Comparison of ENCODE assay signal across 19 cellular contexts in the genomic region with DNA sequence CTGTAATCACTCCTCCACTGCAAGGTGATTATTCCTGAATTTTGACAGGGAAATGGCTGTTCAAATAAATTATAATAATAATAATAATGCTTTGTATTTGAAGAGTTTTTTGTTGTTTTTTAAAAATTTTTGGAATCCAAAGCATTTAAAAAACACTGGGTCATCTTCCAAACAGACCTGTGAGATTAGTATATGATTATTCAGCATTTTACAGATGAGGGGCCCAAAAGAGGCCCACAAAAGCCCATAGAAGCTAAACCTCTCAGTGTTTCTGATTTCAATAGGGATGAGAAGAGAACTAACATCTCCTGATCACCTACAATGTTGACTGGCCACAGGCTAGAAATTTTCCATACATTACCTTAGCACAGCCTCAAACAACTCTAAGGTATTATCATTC. TPM values are rescaled to one million over a fixed set of nuclear protein-coding genes. Genes with fewer than 3 reads are reported as not detected.
A peak's percentile ranks its signal among the peaks of the same experiment; 100 is the strongest.
DNase-seq lines count a peak whose midpoint lies in the region; ATAC-seq and TF ChIP-seq lines count a peak whose summit lies in the region.
"Had no signal": no experiment of that assay in that cellular context is flagged by ENCODE, and none has a peak within 500 bp of the region (broad histone marks: within the 10 kb centered on the region; RNA-seq: fewer than 3 reads in every experiment).

No MANE protein-coding gene starts in this region.

- no peak overlapping the region for H2BK15ac ChIP-seq in IMR-90 (ENCODE audit: low read depth, low read length)

- BruUV-seq in IMR-90 (replicated peaks; lab: Mats Ljungman, UMichigan), result no TSS peak

- in situ Hi-C loops in IMR-90 (cut with MboI; ENCODE audit: low sequenced_read_pairs), result no loop called here

- CTCF ChIA-PET in activated CD8-positive, alpha-beta T cell treated with anti-CD3 and anti-CD28 coated beads for 36 hours (lab: Charles Lee), result no interaction called here
- CTCF ChIA-PET in activated CD8-positive, alpha-beta T cell treated with anti-CD3 and anti-CD28 coated beads, Interleukin-2, amount 10 ng/mL, durations not matched to agents 7 days and 5 days (lab: Charles Lee), result interaction anchor here (1.2 kb wide), 1 partner anchor 123 kb away, joined by 3 read pairs; no protein-coding TSS in a partner anchor
- CTCF ChIA-PET in IMR-90 (lab: Yijun Ruan, JAX), result no interaction called here

- H3K79me1 ChIP-seq in IMR-90 (ENCODE audit: low read depth in 1 of 2, low read length in 2 of 2), result peaks cover 28 to 59% of the 10 kb centered on the region in 2 experiments

- no peak overlapping the region for H3K23ac ChIP-seq in IMR-90 (ENCODE audit: low read depth, low read length)

- H3K18ac ChIP-seq in IMR-90 (ENCODE audit: low read depth, low read length), result no peak overlapping the region

- no peak overlapping the region for H3K4me2 ChIP-seq in IMR-90 (ENCODE audit: low read depth, low read length)

- H3K27ac ChIP-seq in cardiac muscle cell, result peak overlapping the region; percentile 66
- no peak overlapping the region for H3K27ac ChIP-seq in right cardiac atrium (ENCODE audit: low read length)
- no peak overlapping the region for H3K27ac ChIP-seq in IMR-90 (ENCODE audit: insufficient read depth, low read length)
- H3K27ac ChIP-seq: 22Rv1, GM23248 had no signal

- no peak overlapping the region for H2AFZ ChIP-seq in IMR-90 (replicated peaks; ENCODE audit: low read length, poor library complexity)
- H2AFZ ChIP-seq: GM23248 had no signal

- no peak overlapping the region for H4K91ac ChIP-seq in IMR-90 (ENCODE audit: insufficient read depth, low read depth, low read length)

- H3K9ac ChIP-seq in IMR-90 (ENCODE audit: low read depth, low read length), result no peak overlapping the region
- H3K9ac ChIP-seq: GM23248 had no signal

- no peak overlapping the region for H3K4me3 Mint-ChIP-seq in activated CD8-positive, alpha-beta T cell treated with anti-CD3 and anti-CD28 coated beads for 36 hours
- no peak overlapping the region for H3K4me3 Mint-ChIP-seq in activated CD8-positive, alpha-beta T cell treated with anti-CD3 and anti-CD28 coated beads, Interleukin-2, amount 10 ng/mL, durations not matched to agents 7 days and 5 days
- H3K4me3 Mint-ChIP-seq in memory B cell, result no peak overlapping the region
- H3K4me3 Mint-ChIP-seq: CD4-positive, alpha-beta memory T cell; H9 had no signal

- peaks cover 11% of the 10 kb centered on the region for H3K4me1 ChIP-seq in cardiac muscle cell (ENCODE audit: low read depth)
- H3K4me1 ChIP-seq in right cardiac atrium (ENCODE audit: control insufficient read depth, insufficient read depth, low read length), result no peaks in the 10 kb centered on the region
- no peaks in the 10 kb centered on the region for H3K4me1 ChIP-seq in IMR-90 (ENCODE audit: control insufficient read depth, insufficient read depth, low read length)
- H3K4me1 ChIP-seq: Caco-2 had no signal

- H3K36me3 ChIP-seq in cardiac muscle cell, result peaks cover 48% of the 10 kb centered on the region
- H3K36me3 ChIP-seq in IMR-90 (ENCODE audit: control insufficient read depth, insufficient read depth, low read length), result peaks cover 46% of the 10 kb centered on the region

- POLR2A ChIA-PET in activated CD8-positive, alpha-beta T cell treated with anti-CD3 and anti-CD28 coated beads for 36 hours (lab: Charles Lee), result no interaction called here
- POLR2A ChIA-PET in activated CD8-positive, alpha-beta T cell treated with anti-CD3 and anti-CD28 coated beads, Interleukin-2, amount 10 ng/mL, durations not matched to agents 7 days and 5 days (lab: Charles Lee), result no interaction called here
- POLR2A ChIA-PET in IMR-90 (lab: Charles Lee; ENCODE audit: unreplicated experiment), result no interaction called here

- H2BK120ac ChIP-seq in IMR-90 (ENCODE audit: low read depth, low read length), result no peak overlapping the region

- no peak for TF ChIP-seq RAD21 in IMR-90 (IDR thresholded peaks at IDR 0.05; ENCODE audit: low read length)

- H4K5ac ChIP-seq in IMR-90 (ENCODE audit: low read depth, low read length), result no peak overlapping the region

- no peaks in the 10 kb centered on the region for H3K9me3 Mint-ChIP-seq in activated CD8-positive, alpha-beta T cell treated with anti-CD3 and anti-CD28 coated beads for 36 hours
- H3K9me3 Mint-ChIP-seq in activated CD8-positive, alpha-beta T cell treated with anti-CD3 and anti-CD28 coated beads, Interleukin-2, amount 10 ng/mL, durations not matched to agents 7 days and 5 days (ENCODE audit: insufficient read depth), result no peaks in the 10 kb centered on the region
- no peaks in the 10 kb centered on the region for H3K9me3 Mint-ChIP-seq in memory B cell
- H3K9me3 Mint-ChIP-seq: CD4-positive, alpha-beta memory T cell; H9 had no signal

- dilution Hi-C loops in IMR-90 (cut with HindIII; ENCODE audit: low sequenced_read_pairs, unreplicated experiment), result no loop called here

- H2BK20ac ChIP-seq in IMR-90 (ENCODE audit: low read depth, low read length), result no peak overlapping the region

- H3K9me3 ChIP-seq in cardiac muscle cell (ENCODE audit: low read depth) (no peaks in the 10 kb centered on the region), right cardiac atrium (ENCODE audit: control insufficient read depth, low read length) (no peaks in the 10 kb centered on the region), IMR-90 (ENCODE audit: control insufficient read depth, insufficient read depth, low read length) (no peaks in the 10 kb centered on the region)
- H3K9me3 ChIP-seq: Caco-2 had no signal

- no peak for DNase-seq in activated CD8-positive, alpha-beta T cell treated with anti-CD3 and anti-CD28 coated beads for 36 hours
- no peak for DNase-seq in activated CD8-positive, alpha-beta T cell treated with anti-CD3 and anti-CD28 coated beads, Interleukin-2, amount 10 ng/mL, durations not matched to agents 7 days and 5 days
- DNase-seq in cardiac muscle cell (ENCODE audit: low read depth in 1 of 2, low spot score in 1 of 2), result no peak
- no peak for DNase-seq in right cardiac atrium
- no peak for DNase-seq in IMR-90
- DNase-seq in memory B cell (ENCODE audit: low spot score in 2 of 2), result no peak
- DNase-seq in activated CD4-positive, alpha-beta T cell treated with anti-CD3 and anti-CD28 coated beads for 48 hours, result no peak
- DNase-seq: ACHN; AML-193; C1 segment of cervical spinal cord; Caco-2; CD4-positive, alpha-beta memory T cell; DMS153; DND-41; GM23248; H9 had no signal

- H3K27ac Mint-ChIP-seq in activated CD8-positive, alpha-beta T cell treated with anti-CD3 and anti-CD28 coated beads for 36 hours, result peak overlapping the region; percentile 70
- H3K27ac Mint-ChIP-seq in activated CD8-positive, alpha-beta T cell treated with anti-CD3 and anti-CD28 coated beads, Interleukin-2, amount 10 ng/mL, durations not matched to agents 7 days and 5 days, result no peak overlapping the region
- H3K27ac Mint-ChIP-seq in memory B cell, result peak overlapping the region; percentile 41

- no peak for TF ChIP-seq POLR2A in IMR-90 (IDR thresholded peaks at IDR 0.05; ENCODE audit: low read depth, low read length)

- no peak overlapping the region for H3K4me3 ChIP-seq in cardiac muscle cell
- H3K4me3 ChIP-seq in right cardiac atrium (ENCODE audit: low read length), result no peak overlapping the region
- no peak overlapping the region for H3K4me3 ChIP-seq in IMR-90 (ENCODE audit: insufficient read depth, low read depth, low read length)
- H3K4me3 ChIP-seq: GM23248 had no signal

- ATAC-seq in activated CD8-positive, alpha-beta T cell treated with anti-CD3 and anti-CD28 coated beads for 36 hours, result no peak
- no peak for ATAC-seq in activated CD8-positive, alpha-beta T cell treated with anti-CD3 and anti-CD28 coated beads, Interleukin-2, amount 10 ng/mL, durations not matched to agents 7 days and 5 days
- ATAC-seq in right cardiac atrium, result no peak
- ATAC-seq in IMR-90 (ENCODE audit: low read depth), result no peak
- no peak for ATAC-seq in memory B cell (ENCODE audit: low read depth)
- ATAC-seq in GM18498 (IDR thresholded peaks at IDR 0.05; ENCODE audit: unreplicated experiment), result no peak
- ATAC-seq: HCT116 had no signal

- H4K8ac ChIP-seq in IMR-90 (ENCODE audit: low read depth in 2 of 2, low read length in 2 of 2), result no peak overlapping the region

- peaks cover 10% of the 10 kb centered on the region for H3K9me1 ChIP-seq in IMR-90 (ENCODE audit: insufficient read depth, low read length)

- intact Hi-C loops in activated CD8-positive, alpha-beta T cell treated with anti-CD3 and anti-CD28 coated beads for 36 hours (cut with micrococcal nuclease), result no loop called here
- intact Hi-C loops in right cardiac atrium (cut with DNase I) (no loop called here), IMR-90 (cut with micrococcal nuclease) (no loop called here)

- H3K27me3 Mint-ChIP-seq in activated CD8-positive, alpha-beta T cell treated with anti-CD3 and anti-CD28 coated beads for 36 hours, result no peaks in the 10 kb centered on the region
- no peaks in the 10 kb centered on the region for H3K27me3 Mint-ChIP-seq in activated CD8-positive, alpha-beta T cell treated with anti-CD3 and anti-CD28 coated beads, Interleukin-2, amount 10 ng/mL, durations not matched to agents 7 days and 5 days (ENCODE audit: low read depth)
- no peaks in the 10 kb centered on the region for H3K27me3 Mint-ChIP-seq in memory B cell
- H3K27me3 Mint-ChIP-seq: CD4-positive, alpha-beta memory T cell had no signal

- no peak overlapping the region for H2AK5ac ChIP-seq in IMR-90 (ENCODE audit: low read depth, low read length)

- H3K27me3 ChIP-seq in cardiac muscle cell, result no peaks in the 10 kb centered on the region
- H3K27me3 ChIP-seq in right cardiac atrium (ENCODE audit: control insufficient read depth, insufficient read depth), result no peaks in the 10 kb centered on the region
- no peaks in the 10 kb centered on the region for H3K27me3 ChIP-seq in IMR-90 (ENCODE audit: control insufficient read depth, insufficient read depth, low read length)

- H3K14ac ChIP-seq in IMR-90 (replicated peaks; ENCODE audit: low read depth, low read length), result no peak overlapping the region

- peaks cover 7% of the 10 kb centered on the region; the same call in 1 of the 2 replicates for H4K20me1 ChIP-seq in IMR-90 (ENCODE audit: insufficient read depth, low read length)

- H3K4ac ChIP-seq in IMR-90 (ENCODE audit: low read depth, low read length), result no peak overlapping the region

- H3K4me1 Mint-ChIP-seq in activated CD8-positive, alpha-beta T cell treated with anti-CD3 and anti-CD28 coated beads for 36 hours (ENCODE audit: low read depth), result no peaks in the 10 kb centered on the region
- H3K4me1 Mint-ChIP-seq in activated CD8-positive, alpha-beta T cell treated with anti-CD3 and anti-CD28 coated beads, Interleukin-2, amount 10 ng/mL, durations not matched to agents 7 days and 5 days (ENCODE audit: low read depth), result no peaks in the 10 kb centered on the region
- peaks cover 2% of the 10 kb centered on the region for H3K4me1 Mint-ChIP-seq in memory B cell

- H2BK5ac ChIP-seq in IMR-90 (ENCODE audit: low read depth, low read length, poor library complexity, severe bottlenecking), result no peak overlapping the region

- TF ChIP-seq CTCF in activated CD8-positive, alpha-beta T cell treated with anti-CD3 and anti-CD28 coated beads for 36 hours (IDR thresholded peaks at IDR 0.05), result no peak
- TF ChIP-seq CTCF in cardiac muscle cell (IDR thresholded peaks at IDR 0.05; ENCODE audit: low read depth, low read length), result no peak
- TF ChIP-seq CTCF in IMR-90 (conservative IDR thresholded peaks at IDR 0.05; ENCODE audit: low read depth, low read length), result no peak

- no peak overlapping the region for H3K56ac ChIP-seq in IMR-90 (ENCODE audit: extremely low read depth, insufficient read depth, low read length)

- no peak overlapping the region for H2AK9ac ChIP-seq in IMR-90 (replicated peaks; ENCODE audit: low read depth, low read length, poor library complexity)

- H3K36me3 Mint-ChIP-seq in activated CD8-positive, alpha-beta T cell treated with anti-CD3 and anti-CD28 coated beads for 36 hours (ENCODE audit: low read depth), result peaks cover 44% of the 10 kb centered on the region
- peaks cover 48% of the 10 kb centered on the region for H3K36me3 Mint-ChIP-seq in activated CD8-positive, alpha-beta T cell treated with anti-CD3 and anti-CD28 coated beads, Interleukin-2, amount 10 ng/mL, durations not matched to agents 7 days and 5 days (ENCODE audit: low read depth)
- H3K36me3 Mint-ChIP-seq in memory B cell, result peaks cover 32% of the 10 kb centered on the region

RNA-seq across cellular contexts. Expression of a gene that starts 8.0 kb away (rescaled TPM):
- total RNA-seq in activated CD8-positive, alpha-beta T cell treated with anti-CD3 and anti-CD28 coated beads for 36 hours, result 10 to 100 TPM; 72.5 to 75.0 TPM
- total RNA-seq in activated CD8-positive, alpha-beta T cell treated with anti-CD3 and anti-CD28 coated beads, Interleukin-2, amount 10 ng/mL, durations not matched to agents 7 days and 5 days, result 10 to 100 TPM; 51.1 to 52.5 TPM
- total RNA-seq in cardiac muscle cell (14.4 and 16.0 TPM in 2 replicates), right cardiac atrium (10 to 100 TPM; 16.1 to 22.1 (median 20.9) TPM), IMR-90 (2012; rRNA removed) (41.6 and 42.2 TPM in 2 replicates)
- polyA plus RNA-seq in cardiac muscle cell (26.1 and 44.2 TPM in 2 replicates), right cardiac atrium (10.7 TPM), IMR-90 (2012; rRNA removed) (12.9 and 18.0 TPM in 2 replicates)
- 4.8 and 9.3 TPM in 2 replicates for polyA plus RNA-seq in IMR-90 (2012; cell fraction: cytosol; rRNA removed)
- 1.8 and 7.5 TPM in 2 replicates for polyA plus RNA-seq in IMR-90 (2012; cell fraction: nucleus; rRNA removed; ENCODE audit: low replicate concordance)

RNA-seq across cellular contexts. Expression of a gene that starts 19.8 kb away (rescaled TPM):
- 10 to 100 TPM; 12.5 to 13.1 TPM for total RNA-seq in activated CD8-positive, alpha-beta T cell treated with anti-CD3 and anti-CD28 coated beads for 36 hours
- total RNA-seq in activated CD8-positive, alpha-beta T cell treated with anti-CD3 and anti-CD28 coated beads, Interleukin-2, amount 10 ng/mL, durations not matched to agents 7 days and 5 days, result 10 to 100 TPM; 14.5 to 15.0 TPM
- total RNA-seq in cardiac muscle cell (7.9 and 10.3 TPM in 2 replicates), right cardiac atrium (10 to 100 TPM in 3 of 4 donors, 1 to 10 TPM in 1; 9.8 to 12.1 (median 10.7) TPM), IMR-90 (2012; rRNA removed) (14.0 and 16.1 TPM in 2 replicates)
- polyA plus RNA-seq in cardiac muscle cell (6.6 and 8.2 TPM in 2 replicates), right cardiac atrium (5.4 TPM), IMR-90 (2012; rRNA removed) (11.0 and 13.4 TPM in 2 replicates)
- polyA plus RNA-seq in IMR-90 (2012; cell fraction: cytosol; rRNA removed), result 4.8 and 6.4 TPM in 2 replicates
- polyA plus RNA-seq in IMR-90 (2012; cell fraction: nucleus; rRNA removed; ENCODE audit: low replicate concordance), result 9.6 and 30.5 TPM in 2 replicates

RNA-seq across cellular contexts. Expression of a gene that starts 55.0 kb away (rescaled TPM):
- 10 to 100 TPM; 71.4 to 74.6 TPM for total RNA-seq in activated CD8-positive, alpha-beta T cell treated with anti-CD3 and anti-CD28 coated beads for 36 hours
- total RNA-seq in activated CD8-positive, alpha-beta T cell treated with anti-CD3 and anti-CD28 coated beads, Interleukin-2, amount 10 ng/mL, durations not matched to agents 7 days and 5 days, result 10 to 100 TPM; 64.3 to 68.3 TPM
- total RNA-seq in cardiac muscle cell (28.2 and 40.3 TPM in 2 replicates), right cardiac atrium (10 to 100 TPM; 36.7 to 45.7 (median 41.4) TPM), IMR-90 (2012; rRNA removed) (41.2 and 47.8 TPM in 2 replicates)
- polyA plus RNA-seq in cardiac muscle cell (44.4 and 53.7 TPM in 2 replicates), right cardiac atrium (12.7 TPM), IMR-90 (2012; rRNA removed) (14.9 and 19.6 TPM in 2 replicates)
- polyA plus RNA-seq in IMR-90 (2012; cell fraction: cytosol; rRNA removed), result 2.9 and 4.0 TPM in 2 replicates
- polyA plus RNA-seq in IMR-90 (2012; cell fraction: nucleus; rRNA removed; ENCODE audit: low replicate concordance), result 8.6 and 18.7 TPM in 2 replicates
